Comparison of ENCODE assay signal across 8 cellular contexts in the genomic region with DNA sequence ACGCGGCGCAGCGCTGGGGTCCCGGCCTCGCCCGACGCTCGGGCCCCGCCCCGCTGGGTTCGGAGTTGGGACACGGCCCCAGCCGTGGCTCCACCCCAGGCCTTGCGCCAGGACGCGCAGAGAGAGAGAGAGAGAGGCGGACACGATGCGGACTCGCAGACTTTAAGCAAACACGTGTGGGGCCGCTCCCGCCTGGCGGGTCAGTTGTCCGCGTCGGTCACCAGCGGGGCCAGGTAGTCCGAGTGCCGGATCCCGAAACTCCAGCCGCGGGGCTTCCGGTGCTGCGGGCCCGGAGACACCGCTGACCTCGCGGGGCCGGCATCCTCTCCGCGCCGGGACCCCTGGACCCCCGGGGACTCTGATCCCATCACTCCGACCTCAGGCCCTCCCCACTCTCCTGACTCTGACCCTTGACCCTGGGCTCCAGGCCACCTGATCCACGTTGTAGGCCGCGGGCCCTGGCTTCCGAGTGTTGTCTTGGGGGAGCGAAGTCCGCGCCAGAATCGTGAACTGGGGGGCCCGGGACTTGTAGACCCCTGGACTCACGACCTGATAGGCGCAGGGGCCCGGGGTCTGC. TPM values are rescaled to one million over a fixed set of nuclear protein-coding genes. Genes with fewer than 3 reads are reported as not detected.
DNase-seq lines count a peak whose midpoint lies in the region; ATAC-seq and TF ChIP-seq lines count a peak whose summit lies in the region.

No MANE protein-coding gene starts in this region.

- H3K4me1 Mint-ChIP-seq in activated naive CD8-positive, alpha-beta T cell treated with anti-CD3 and anti-CD28 coated beads, Interleukin-2, amount 50 U/mL, for 24 hours: peaks cover 45% of the 10 kb centered on the region

- peak overlapping the region; percentile 94 for H3K27ac Mint-ChIP-seq in activated naive CD8-positive, alpha-beta T cell treated with anti-CD3 and anti-CD28 coated beads, Interleukin-2, amount 50 U/mL, for 24 hours

- peaks cover 5% of the 10 kb centered on the region for H3K36me3 Mint-ChIP-seq in activated naive CD8-positive, alpha-beta T cell treated with anti-CD3 and anti-CD28 coated beads, Interleukin-2, amount 50 U/mL, for 24 hours (ENCODE audit: low read depth)

- intact Hi-C loops in sciatic nerve (cut with DNase I): no loop called here

- H3K4me3 Mint-ChIP-seq in activated naive CD8-positive, alpha-beta T cell treated with anti-CD3 and anti-CD28 coated beads, Interleukin-2, amount 50 U/mL, for 24 hours: peak overlapping the region; percentile 88

- DNase-seq in AG08395 (ENCODE audit: low spot score): peak; percentile 64
- DNase-seq in NAMALWA (ENCODE audit: low spot score): peak; percentile 73
- peak; percentile 72 for DNase-seq in activated naive CD8-positive, alpha-beta T cell treated with anti-CD3 and anti-CD28 coated beads, Interleukin-2, amount 50 U/mL, for 24 hours
- DNase-seq in hepatic stellate cell (ENCODE audit: low spot score): peak; percentile 76
- peak; percentile 89 for DNase-seq in sciatic nerve (ENCODE audit: low spot score)
- no peak for DNase-seq in T1000 (lab: John Stamatoyannopoulos, UW)
- no peak for DNase-seq in DMS79 (lab: John Stamatoyannopoulos, UW)

- peak; percentile 18 for ATAC-seq in activated naive CD8-positive, alpha-beta T cell treated with anti-CD3 and anti-CD28 coated beads, Interleukin-2, amount 50 U/mL, for 24 hours
- ATAC-seq in sciatic nerve: peak; percentile 35

- no peaks in the 10 kb centered on the region for H3K27me3 Mint-ChIP-seq in activated naive CD8-positive, alpha-beta T cell treated with anti-CD3 and anti-CD28 coated beads, Interleukin-2, amount 50 U/mL, for 24 hours

- in situ Hi-C loops in GM18951 (cut with MboI; ENCODE audit: low sequenced_read_pairs, unreplicated experiment): no loop called here

- H3K9me3 Mint-ChIP-seq in activated naive CD8-positive, alpha-beta T cell treated with anti-CD3 and anti-CD28 coated beads, Interleukin-2, amount 50 U/mL, for 24 hours: no peaks in the 10 kb centered on the region

- TF ChIP-seq POLR2A in GM18951 (IDR thresholded peaks at IDR 0.05; ENCODE audit: extremely low read depth, insufficient read depth, insufficient read length): peak; percentile 16

RNA-seq across cellular contexts. Expression of a gene that starts 0.6 kb away (rescaled TPM):
- total RNA-seq in sciatic nerve: 44.5 TPM

RNA-seq across cellular contexts. Expression of a gene that starts 5.0 kb away (rescaled TPM):
- 1.9 TPM for total RNA-seq in sciatic nerve

RNA-seq across cellular contexts. Expression of a gene that starts 15.3 kb away (rescaled TPM):
- 0.13 TPM for total RNA-seq in sciatic nerve

RNA-seq across cellular contexts. Expression of a gene that starts 22.3 kb away (rescaled TPM):
- total RNA-seq in sciatic nerve: 39.8 TPM

RNA-seq across cellular contexts. Expression of a gene that starts 22.9 kb away (rescaled TPM):
- 48.4 TPM for total RNA-seq in sciatic nerve

Comparison
In these comparisons a context has a peak if more than half of its experiments do, and no peak if none do; other contexts are left out.
1. DNase-seq: peak in AG08395 (single experiment), NAMALWA (single experiment), activated naive CD8-positive, alpha-beta T cell treated with anti-CD3 and anti-CD28 coated beads, Interleukin-2, amount 50 U/mL, for 24 hours (single experiment), hepatic stellate cell (single experiment) and sciatic nerve (single experiment); none in T1000 (single experiment) and DMS79 (single experiment).